20 cellular contexts compared by ENCODE assay signal in genomic region chrX:49260221-49260985, GRCh38. TPM values are rescaled to one million over a fixed set of nuclear protein-coding genes. Genes with fewer than 3 reads are reported as not detected.
"Had no signal": no experiment of that assay in that cellular context is flagged by ENCODE, and none has a peak within 500 bp of the region (broad histone marks: within the 10 kb centered on the region; RNA-seq: fewer than 3 reads in every experiment).

No MANE protein-coding gene starts in this region.

- DNase-seq: activated CD4-positive, alpha-beta T cell treated with anti-CD3 and anti-CD28 coated beads, Interleukin-2, amount 50 U/mL, for 48 hours; activated naive CD4-positive, alpha-beta T cell treated with Interleukin-2 at 50 U/mL for 16 hours; colonic mucosa; islet precursor cell; naive thymus-derived CD4-positive, alpha-beta T cell; sigmoid colon; stimulated activated CD4-positive, alpha-beta T cell treated with anti-CD3 and anti-CD28 coated beads, Interleukin-12 subunit alpha, Interleukin-12 subunit beta, amount 100 ng/mL, for 4 hours; stimulated activated CD4-positive, alpha-beta T cell treated with anti-CD3 and anti-CD28 coated beads, Interleukin-2, amount 100 ng/mL, for 24 hours; tibial artery had no signal

- H3K27ac Mint-ChIP-seq: stimulated activated memory B cell treated with anti-CD40 and anti-IgM and Interleukin-4, amounts not matched to agents 10 μg/mL and 1 μg/mL and 100 μg/mL, for 72 hours; WTC11 had no signal

- H3K9me3 ChIP-seq: colonic mucosa, pancreas, sigmoid colon, tibial artery had no signal

- H3K4me1 ChIP-seq: colonic mucosa, pancreas, sigmoid colon, tibial artery had no signal

- H3K36me3 Mint-ChIP-seq: stimulated activated memory B cell treated with anti-CD40 and anti-IgM and Interleukin-4, amounts not matched to agents 10 μg/mL and 1 μg/mL and 100 μg/mL, for 72 hours; WTC11 had no signal

- H3K27ac ChIP-seq: colonic mucosa, pancreas, sigmoid colon, SK-N-MC, tibial artery had no signal

- H3K36me3 ChIP-seq: colonic mucosa, pancreas, sigmoid colon, tibial artery had no signal

- H3K9me3 Mint-ChIP-seq: naive thymus-derived CD4-positive, alpha-beta T cell; stimulated activated memory B cell treated with anti-CD40 and anti-IgM and Interleukin-4, amounts not matched to agents 10 μg/mL and 1 μg/mL and 100 μg/mL, for 72 hours; WTC11 had no signal

- H3K4me3 ChIP-seq: colonic mucosa, pancreas, sigmoid colon, SK-N-MC, tibial artery had no signal

- ATAC-seq: esophagus mucosa; left lobe of liver; naive thymus-derived CD4-positive, alpha-beta T cell; pancreas; Right ventricle myocardium inferior; stimulated activated memory B cell treated with anti-CD40 and anti-IgM and Interleukin-4, amounts not matched to agents 10 μg/mL and 1 μg/mL and 100 μg/mL, for 72 hours; WTC11 had no signal

- H3K4me3 Mint-ChIP-seq: stimulated activated memory B cell treated with anti-CD40 and anti-IgM and Interleukin-4, amounts not matched to agents 10 μg/mL and 1 μg/mL and 100 μg/mL, for 72 hours; WTC11 had no signal

- H3K27me3 ChIP-seq: colonic mucosa, pancreas, tibial artery had no signal

- H3K4me1 Mint-ChIP-seq: WTC11 had no signal

- H3K27me3 Mint-ChIP-seq: naive thymus-derived CD4-positive, alpha-beta T cell; stimulated activated memory B cell treated with anti-CD40 and anti-IgM and Interleukin-4, amounts not matched to agents 10 μg/mL and 1 μg/mL and 100 μg/mL, for 72 hours had no signal

RNA-seq across cellular contexts. Expression of gene FOXP3, which starts 4.1 kb away (rescaled TPM):
- total RNA-seq: lung microvascular endothelial cell, Right ventricle myocardium inferior, sigmoid colon had no signal

RNA-seq across cellular contexts. Expression of gene CACNA1F, which starts 27.3 kb away (rescaled TPM):
- total RNA-seq: left lobe of liver, Right ventricle myocardium inferior had no signal

RNA-seq across cellular contexts. Expression of gene GAGE10, which starts 43.0 kb away (rescaled TPM):
- total RNA-seq: cardiac septum; colonic mucosa; esophagus mucosa; left lobe of liver; lung microvascular endothelial cell; mononuclear cell; naive thymus-derived CD4-positive, alpha-beta T cell; pancreas; Right ventricle myocardium inferior; sigmoid colon; subcutaneous adipose tissue; WTC11 had no signal
- polyA plus RNA-seq: naive thymus-derived CD4-positive, alpha-beta T cell; pancreas; sigmoid colon had no signal
